In genomic region chr6:126603410-126603809, GRCh38 we compare ENCODE assay signal across 6 cellular contexts.
"Had no signal": no experiment of that assay in that cellular context is flagged by ENCODE, and none has a peak within 500 bp of the region (broad histone marks: within the 10 kb centered on the region; RNA-seq: fewer than 3 reads in every experiment).

No MANE protein-coding gene starts in this region.

- H3K4me2 ChIP-seq: GM23338 had no signal

- H3K27ac Mint-ChIP-seq: GM23338, H9 had no signal

- DNase-seq: H9, HCEC 1CT, IMR-90, KG1 had no signal

- H3K4me1 Mint-ChIP-seq: GM23338, H9 had no signal

- H2AFZ ChIP-seq: GM23338 had no signal

- H3K4me3 ChIP-seq: GM23338, K562 had no signal

- H3K4me3 Mint-ChIP-seq: GM23338, H9 had no signal
